In the genomic region with DNA sequence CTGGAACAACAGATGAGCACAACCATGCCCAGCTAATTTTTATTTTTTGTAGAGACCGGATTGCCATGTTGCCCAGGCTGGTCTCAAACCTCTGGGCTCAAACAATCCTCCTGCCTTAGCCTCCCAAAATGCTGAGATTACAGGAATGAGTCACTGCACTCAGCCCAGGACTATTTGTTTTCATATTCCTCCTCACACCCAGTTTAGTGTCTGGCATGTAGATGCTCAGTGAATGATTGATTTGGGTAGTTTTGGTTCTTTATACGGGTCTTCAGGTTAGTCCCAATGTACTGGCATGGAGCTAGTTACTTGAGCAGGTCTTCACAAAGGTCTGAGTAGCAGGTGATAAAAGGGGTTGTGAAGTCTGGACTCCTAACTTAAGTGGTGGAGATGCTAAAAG, we compare ENCODE assay signal across 22 cellular contexts. TPM values are rescaled to one million over a fixed set of nuclear protein-coding genes. Genes with fewer than 3 reads are reported as not detected.
DNase-seq lines count a peak whose midpoint lies in the region; ATAC-seq, FAIRE-seq and TF ChIP-seq lines count a peak whose summit lies in the region.
"Had no signal": no experiment of that assay in that cellular context is flagged by ENCODE, and none has a peak within 500 bp of the region (broad histone marks: within the 10 kb centered on the region; RNA-seq: fewer than 3 reads in every experiment).

No MANE protein-coding gene starts in this region.

- TF ChIP-seq CTCF in PC-3 (conservative IDR thresholded peaks at IDR 0.05; ENCODE audit: low read depth, low read length), result no peak
- TF ChIP-seq CTCF in K562 (IDR thresholded peaks at IDR 0.05 in 2 of 3, conservative IDR thresholded peaks at IDR 0.05 in 1 of 3; ENCODE audit: insufficient read depth in 2 of 3, low read depth in 1 of 3, low read length in 3 of 3), result no peak

- no peak for FAIRE-seq in K562 (lab: Jason Lieb, UNC)
- FAIRE-seq: GM12891, GM18507 had no signal

- H3K36me3 ChIP-seq in PC-3 (ENCODE audit: low read depth, low read length), result peaks cover 34% of the 10 kb centered on the region
- H3K36me3 ChIP-seq in K562 (ENCODE audit: control insufficient read depth, insufficient read depth, low read length), result peaks cover 58% of the 10 kb centered on the region

- peaks cover 17% of the 10 kb centered on the region for H3K36me3 Mint-ChIP-seq in activated naive CD4-positive, alpha-beta T cell treated with anti-CD3 and anti-CD28 coated beads for 36 hours (ENCODE audit: low read depth)
- peaks cover 35% of the 10 kb centered on the region for H3K36me3 Mint-ChIP-seq in activated naive CD4-positive, alpha-beta T cell treated with anti-CD3 and anti-CD28 coated beads, Interleukin-2, amount 10 ng/mL, durations not matched to agents 7 days and 5 days

- no peak for TF ChIP-seq POLR2A in K562 (conservative IDR thresholded peaks at IDR 0.05)

- no peak overlapping the region for H3K9ac ChIP-seq in PC-3 (ENCODE audit: low read length)
- no peak overlapping the region for H3K9ac ChIP-seq in K562 (ENCODE audit: insufficient read depth in 1 of 2, low read depth in 2 of 2, low read length in 2 of 2)
- H3K9ac ChIP-seq: GM23248 had no signal

- in situ Hi-C loops in K562 (cut with MboI), result no loop called here

- no peaks in the 10 kb centered on the region for H3K27me3 Mint-ChIP-seq in activated naive CD4-positive, alpha-beta T cell treated with anti-CD3 and anti-CD28 coated beads for 36 hours (ENCODE audit: low read depth)
- no peaks in the 10 kb centered on the region for H3K27me3 Mint-ChIP-seq in activated naive CD4-positive, alpha-beta T cell treated with anti-CD3 and anti-CD28 coated beads, Interleukin-2, amount 10 ng/mL, durations not matched to agents 7 days and 5 days

- H3K9me3 ChIP-seq in PC-3 (ENCODE audit: low read length), result no peaks in the 10 kb centered on the region
- H3K9me3 ChIP-seq in K562 (replicated peaks; ENCODE audit: control insufficient read depth, insufficient read depth, low read depth, low read length), result no peaks in the 10 kb centered on the region

- peaks cover 12% of the 10 kb centered on the region for H3K4me1 Mint-ChIP-seq in activated naive CD4-positive, alpha-beta T cell treated with anti-CD3 and anti-CD28 coated beads for 36 hours (ENCODE audit: low read depth)
- H3K4me1 Mint-ChIP-seq in activated naive CD4-positive, alpha-beta T cell treated with anti-CD3 and anti-CD28 coated beads, Interleukin-2, amount 10 ng/mL, durations not matched to agents 7 days and 5 days, result peaks cover 14% of the 10 kb centered on the region

- H3K4me1 ChIP-seq in PC-3 (ENCODE audit: insufficient read depth, low read length) (peaks cover 9% of the 10 kb centered on the region), K562 (replicated peaks in 1 of 2; ENCODE audit: control insufficient read depth in 2 of 2, insufficient read depth in 2 of 2, low read length in 2 of 2) (peaks cover 3 to 4% of the 10 kb centered on the region in 2 experiments; a peak in 4 of 5 replicates)

- H2AFZ ChIP-seq in PC-3 (ENCODE audit: low read length), result no peak overlapping the region
- no peak overlapping the region for H2AFZ ChIP-seq in K562 (ENCODE audit: low read depth, low read length)
- H2AFZ ChIP-seq: GM23248 had no signal

- H3K79me2 ChIP-seq in PC-3 (ENCODE audit: low read length) (peaks cover 11% of the 10 kb centered on the region), K562 (ENCODE audit: control insufficient read depth, insufficient read depth, low read length) (peaks cover 9% of the 10 kb centered on the region)

- DNase-seq in activated naive CD4-positive, alpha-beta T cell treated with anti-CD3 and anti-CD28 coated beads for 36 hours, result no peak
- no peak for DNase-seq in activated naive CD4-positive, alpha-beta T cell treated with anti-CD3 and anti-CD28 coated beads, Interleukin-2, amount 10 ng/mL, durations not matched to agents 7 days and 5 days
- no peak for DNase-seq in PC-3
- no peak for DNase-seq in K562 (ENCODE audit: extremely low read depth in 1 of 4, low spot score in 3 of 4)
- DNase-seq in activated gamma-delta T cell (lab: John Stamatoyannopoulos, UW), result no peak
- no peak for DNase-seq in HCEC 1CT
- DNase-seq: ACHN, AML-193, COR-L47, GF-D8, GM23248, KBM-7, NCI-H1436, NCI-H2029, NCI-H2171, NCI-H446, NCI-H69, RPMI8226 had no signal

- H3K9me3 Mint-ChIP-seq in activated naive CD4-positive, alpha-beta T cell treated with anti-CD3 and anti-CD28 coated beads for 36 hours, result no peaks in the 10 kb centered on the region
- no peaks in the 10 kb centered on the region for H3K9me3 Mint-ChIP-seq in activated naive CD4-positive, alpha-beta T cell treated with anti-CD3 and anti-CD28 coated beads, Interleukin-2, amount 10 ng/mL, durations not matched to agents 7 days and 5 days
- H3K9me3 Mint-ChIP-seq: CD14-positive monocyte had no signal

- intact Hi-C loops in activated naive CD4-positive, alpha-beta T cell treated with anti-CD3 and anti-CD28 coated beads for 36 hours (cut with micrococcal nuclease), result no loop called here
- intact Hi-C loops in PC-3 (cut with micrococcal nuclease), result no loop called here
- intact Hi-C loops in K562 (cut with micrococcal nuclease), result no loop called here

- peak overlapping the region; percentile 34 for H3K27ac Mint-ChIP-seq in activated naive CD4-positive, alpha-beta T cell treated with anti-CD3 and anti-CD28 coated beads for 36 hours
- no peak overlapping the region for H3K27ac Mint-ChIP-seq in activated naive CD4-positive, alpha-beta T cell treated with anti-CD3 and anti-CD28 coated beads, Interleukin-2, amount 10 ng/mL, durations not matched to agents 7 days and 5 days

- H3K4me3 ChIP-seq in PC-3 (ENCODE audit: low read length), result no peak overlapping the region
- no peak overlapping the region for H3K4me3 ChIP-seq in K562
- H3K4me3 ChIP-seq: GM23248 had no signal

- no peaks in the 10 kb centered on the region for H3K9me2 ChIP-seq in PC-3 (replicated peaks; ENCODE audit: low read length)

- ATAC-seq in PC-3 (0 out of 2 replicates have a peak, but pooled peaks have one; percentile 18), K562 (peak; percentile 9; the same call in 2 of the 3 replicates)
- ATAC-seq: HCT116 had no signal

- no peaks in the 10 kb centered on the region for H4K20me1 ChIP-seq in PC-3 (ENCODE audit: low read length)
- no peaks in the 10 kb centered on the region for H4K20me1 ChIP-seq in K562 (replicated peaks; ENCODE audit: control insufficient read depth, insufficient read depth, low read length)

- no peaks in the 10 kb centered on the region for H3K27me3 ChIP-seq in PC-3 (ENCODE audit: low read length)
- no peaks in the 10 kb centered on the region for H3K27me3 ChIP-seq in K562 (ENCODE audit: control insufficient read depth in 2 of 2, insufficient read depth in 2 of 2, low read length in 2 of 2)

- no peak for TF ChIP-seq EP300 in K562 (IDR thresholded peaks at IDR 0.05; ENCODE audit: low read length)

- H3K4me2 ChIP-seq in PC-3 (ENCODE audit: low read length) (no peak overlapping the region), K562 (ENCODE audit: insufficient read depth, low read length) (no peak overlapping the region)

- 81% methylated on average over 2 of the region's 2 CpGs for WGBS in K562 (ENCODE audit: insufficient coverage, low coverage, missing lambda C conversion rate)

- H3F3A ChIP-seq in PC-3 (ENCODE audit: low read length, unreplicated experiment), result no peaks in the 10 kb centered on the region

- CTCF ChIA-PET in activated naive CD4-positive, alpha-beta T cell treated with anti-CD3 and anti-CD28 coated beads for 36 hours (lab: Charles Lee), result interaction anchor here (1.1 to 2.1 kb wide), 2 partner anchors 42 to 67 kb away, joined by 3 to 7 read pairs; no protein-coding TSS in a partner anchor
- CTCF ChIA-PET in activated naive CD4-positive, alpha-beta T cell treated with anti-CD3 and anti-CD28 coated beads, Interleukin-2, amount 10 ng/mL, durations not matched to agents 7 days and 5 days (lab: Charles Lee), result no interaction called here
- CTCF ChIA-PET in PC-3 (lab: Charles Lee) (no interaction called here), K562 (lab: Yijun Ruan, JAX; ENCODE audit: low intra/inter-chr PET ratio) (no interaction called here)

- BruUV-seq in PC-3 (replicated peaks; lab: Mats Ljungman, UMichigan) (no TSS peak), K562 (replicated peaks; lab: Mats Ljungman, UMichigan) (no TSS peak)

- H3K4me3 Mint-ChIP-seq in activated naive CD4-positive, alpha-beta T cell treated with anti-CD3 and anti-CD28 coated beads for 36 hours, result no peak overlapping the region
- H3K4me3 Mint-ChIP-seq in activated naive CD4-positive, alpha-beta T cell treated with anti-CD3 and anti-CD28 coated beads, Interleukin-2, amount 10 ng/mL, durations not matched to agents 7 days and 5 days, result no peak overlapping the region
- H3K4me3 Mint-ChIP-seq: CD14-positive monocyte had no signal

- POLR2A ChIA-PET in PC-3 (lab: Charles Lee; ENCODE audit: unreplicated experiment) (no interaction called here), K562 (lab: Yijun Ruan, JAX) (interaction anchor here (1.8 to 2.0 kb wide), 2 partner anchors 13 to 15 kb away, joined by 5 to 9 read pairs; no protein-coding TSS in a partner anchor)

- H3K9me1 ChIP-seq in K562 (ENCODE audit: control insufficient read depth, insufficient read depth, low read length), result no peaks in the 10 kb centered on the region

- H3K27ac ChIP-seq in PC-3 (ENCODE audit: low read length) (no peak overlapping the region), K562 (ENCODE audit: extremely low read depth, low read depth, low read length) (no peak overlapping the region)
- H3K27ac ChIP-seq: GM23248 had no signal

- no peak for TF ChIP-seq RAD21 in K562 (CRISPR knock-in tag; conservative IDR thresholded peaks at IDR 0.05 in 1 of 2, IDR thresholded peaks at IDR 0.05 in 1 of 2)

RNA-seq across cellular contexts. Expression of a gene that starts 6.2 kb away (rescaled TPM):
- 10 to 100 TPM; 24.4 to 25.2 TPM for total RNA-seq in activated naive CD4-positive, alpha-beta T cell treated with anti-CD3 and anti-CD28 coated beads for 36 hours
- total RNA-seq in PC-3 (2014; rRNA removed) (35.8 and 43.9 TPM in 2 replicates), K562 (2014; rRNA removed) (63.6 and 66.0 TPM in 2 replicates), K562 (2014; rRNA removed; fragmentation: Illumina TruSeq; extraction: Trizol) (43.3 and 45.4 TPM in 2 replicates), K562 (2015; rRNA removed; fragmentation: Illumina TruSeq; extraction: Trizol) (45.3 and 46.8 TPM in 2 replicates), K562 (2021) (57.0 and 66.6 TPM in 2 replicates)
- total RNA-seq in K562 (2011; cell fraction: chromatin; rRNA removed; ENCODE audit: low replicate concordance), result 108 and 141 TPM in 2 replicates
- total RNA-seq in K562 (2011; cell fraction: nucleolus; rRNA removed), result 58.2 and 64.9 TPM in 2 replicates
- total RNA-seq in K562 (2011; cell fraction: nucleoplasm; rRNA removed), result 81.0 and 82.5 TPM in 2 replicates
- polyA plus RNA-seq in K562 (2011; rRNA removed) (53.1 and 64.8 TPM in 2 replicates), K562 (2014; fragmentation: Illumina TruSeq; extraction: Trizol) (68.0 and 80.3 TPM in 2 replicates), K562 (2014; fragmentation: Nextera tagmentation; extraction: Ambion mirVana) (10 to 100 TPM; 29.7 to 48.6 TPM), K562 (2014; rRNA removed) (58.9 and 60.8 TPM in 2 replicates)
- polyA plus RNA-seq in K562 (2011; cell fraction: cytosol; rRNA removed), result 57.9 and 64.5 TPM in 2 replicates
- 175 and 198 TPM in 2 replicates for polyA plus RNA-seq in K562 (2011; cell fraction: nucleus; rRNA removed)
- 64.3 and 82.9 TPM in 2 replicates for polyA plus RNA-seq in K562 (2012)
- polyA minus RNA-seq in K562 (2011; rRNA and poly(A)+ RNA removed), result 68.8 and 94.7 TPM in 2 replicates
- 19.7 and 35.4 TPM in 2 replicates for polyA minus RNA-seq in K562 (2011; cell fraction: cytosol; rRNA and poly(A)+ RNA removed)
- polyA minus RNA-seq in K562 (2011; cell fraction: nucleus; rRNA and poly(A)+ RNA removed), result 24.2 and 39.8 TPM in 2 replicates

RNA-seq across cellular contexts. Expression of a gene that starts 6.5 kb away (rescaled TPM):
- total RNA-seq in activated naive CD4-positive, alpha-beta T cell treated with anti-CD3 and anti-CD28 coated beads for 36 hours, result 10 to 100 TPM; 68.5 to 75.5 TPM
- total RNA-seq in PC-3 (2014; rRNA removed) (99.6 and 110 TPM in 2 replicates), K562 (2014; rRNA removed) (61.7 and 80.4 TPM in 2 replicates), K562 (2014; rRNA removed; fragmentation: Illumina TruSeq; extraction: Trizol) (44.1 and 45.3 TPM in 2 replicates), K562 (2015; rRNA removed; fragmentation: Illumina TruSeq; extraction: Trizol) (53.2 and 54.6 TPM in 2 replicates), K562 (2021) (72.5 and 75.7 TPM in 2 replicates)
- total RNA-seq in K562 (2011; cell fraction: chromatin; rRNA removed; ENCODE audit: low replicate concordance), result 127 and 249 TPM in 2 replicates
- 127 and 149 TPM in 2 replicates for total RNA-seq in K562 (2011; cell fraction: nucleolus; rRNA removed)
- total RNA-seq in K562 (2011; cell fraction: nucleoplasm; rRNA removed), result 132 and 134 TPM in 2 replicates
- polyA plus RNA-seq in K562 (2011; rRNA removed) (45.8 and 57.3 TPM in 2 replicates), K562 (2014; fragmentation: Illumina TruSeq; extraction: Trizol) (44.2 and 57.6 TPM in 2 replicates), K562 (2014; fragmentation: Nextera tagmentation; extraction: Ambion mirVana) (1 to 10 TPM; 3.0 to 7.5 TPM), K562 (2014; rRNA removed) (58.7 and 60.2 TPM in 2 replicates)
- polyA plus RNA-seq in K562 (2011; cell fraction: cytosol; rRNA removed), result 65.9 and 86.7 TPM in 2 replicates
- 129 and 142 TPM in 2 replicates for polyA plus RNA-seq in K562 (2011; cell fraction: nucleus; rRNA removed)
- 64.3 and 80.0 TPM in 2 replicates for polyA plus RNA-seq in K562 (2012)
- polyA minus RNA-seq in K562 (2011; rRNA and poly(A)+ RNA removed), result 62.0 and 62.2 TPM in 2 replicates
- 33.1 and 37.9 TPM in 2 replicates for polyA minus RNA-seq in K562 (2011; cell fraction: cytosol; rRNA and poly(A)+ RNA removed)
- polyA minus RNA-seq in K562 (2011; cell fraction: nucleus; rRNA and poly(A)+ RNA removed), result 67.2 and 89.5 TPM in 2 replicates

RNA-seq across cellular contexts. Expression of a gene that starts 7.4 kb away (rescaled TPM):
- total RNA-seq in activated naive CD4-positive, alpha-beta T cell treated with anti-CD3 and anti-CD28 coated beads for 36 hours, result 10 to 100 TPM; 62.9 to 72.3 TPM
- 82.2 and 98.1 TPM in 2 replicates for total RNA-seq in PC-3 (2014; rRNA removed)
- total RNA-seq in K562 (2011; cell fraction: chromatin; rRNA removed; ENCODE audit: low replicate concordance), result 217 and 308 TPM in 2 replicates
- total RNA-seq in K562 (2011; cell fraction: nucleolus; rRNA removed), result 145 and 163 TPM in 2 replicates
- 162 and 165 TPM in 2 replicates for total RNA-seq in K562 (2011; cell fraction: nucleoplasm; rRNA removed)
- 38.6 and 64.7 TPM in 2 replicates for total RNA-seq in K562 (2014; rRNA removed)
- 49.2 and 51.3 TPM in 2 replicates for total RNA-seq in K562 (2014; rRNA removed; fragmentation: Illumina TruSeq; extraction: Trizol)
- total RNA-seq in K562 (2015; rRNA removed; fragmentation: Illumina TruSeq; extraction: Trizol), result 53.0 and 57.9 TPM in 2 replicates
- 70.0 and 85.2 TPM in 2 replicates for total RNA-seq in K562 (2021)
- polyA plus RNA-seq in K562 (2011; rRNA removed), result 96.6 and 116 TPM in 2 replicates
- 91.3 and 92.7 TPM in 2 replicates for polyA plus RNA-seq in K562 (2011; cell fraction: cytosol; rRNA removed)
- polyA plus RNA-seq in K562 (2011; cell fraction: nucleus; rRNA removed), result 240 and 356 TPM in 2 replicates
- polyA plus RNA-seq in K562 (2012), result 61.2 and 64.8 TPM in 2 replicates
- 84.4 and 96.8 TPM in 2 replicates for polyA plus RNA-seq in K562 (2014; fragmentation: Illumina TruSeq; extraction: Trizol)
- polyA plus RNA-seq in K562 (2014; fragmentation: Nextera tagmentation; extraction: Ambion mirVana), result 10 to 100 TPM; 35.5 to 40.2 TPM
- polyA plus RNA-seq in K562 (2014; rRNA removed), result 62.4 and 65.8 TPM in 2 replicates
- polyA minus RNA-seq in K562 (2011; rRNA and poly(A)+ RNA removed), result 62.6 and 74.7 TPM in 2 replicates
- 33.3 and 43.0 TPM in 2 replicates for polyA minus RNA-seq in K562 (2011; cell fraction: cytosol; rRNA and poly(A)+ RNA removed)
- polyA minus RNA-seq in K562 (2011; cell fraction: nucleus; rRNA and poly(A)+ RNA removed), result 40.9 and 68.3 TPM in 2 replicates

RNA-seq across cellular contexts. Expression of a gene that starts 16.6 kb away (rescaled TPM):
- 1 to 10 TPM; 4.9 to 5.2 TPM for total RNA-seq in activated naive CD4-positive, alpha-beta T cell treated with anti-CD3 and anti-CD28 coated beads for 36 hours
- total RNA-seq in PC-3 (2014; rRNA removed) (7.4 and 9.7 TPM in 2 replicates), K562 (2014; rRNA removed) (6.7 and 8.0 TPM in 2 replicates), K562 (2014; rRNA removed; fragmentation: Illumina TruSeq; extraction: Trizol) (1.9 and 2.5 TPM in 2 replicates), K562 (2015; rRNA removed; fragmentation: Illumina TruSeq; extraction: Trizol) (7.1 TPM in 2 replicates), K562 (2021) (8.5 and 9.9 TPM in 2 replicates)
- 4.9 and 15.7 TPM in 2 replicates for total RNA-seq in K562 (2011; cell fraction: chromatin; rRNA removed; ENCODE audit: low replicate concordance)
- 17.0 and 17.3 TPM in 2 replicates for total RNA-seq in K562 (2011; cell fraction: nucleolus; rRNA removed)
- total RNA-seq in K562 (2011; cell fraction: nucleoplasm; rRNA removed), result 7.1 and 8.9 TPM in 2 replicates
- polyA plus RNA-seq in K562 (2011; rRNA removed) (4.4 and 6.6 TPM in 2 replicates), K562 (2014; fragmentation: Illumina TruSeq; extraction: Trizol) (4.1 and 7.4 TPM in 2 replicates), K562 (2014; fragmentation: Nextera tagmentation; extraction: Ambion mirVana) (under 1 TPM; 0.04 to 0.15 TPM), K562 (2014; rRNA removed) (9.7 and 13.6 TPM in 2 replicates)
- 10.0 and 15.4 TPM in 2 replicates for polyA plus RNA-seq in K562 (2011; cell fraction: cytosol; rRNA removed)
- 19.1 and 33.8 TPM in 2 replicates for polyA plus RNA-seq in K562 (2011; cell fraction: nucleus; rRNA removed)
- 7.6 and 12.8 TPM in 2 replicates for polyA plus RNA-seq in K562 (2012)
- polyA minus RNA-seq in K562 (2011; rRNA and poly(A)+ RNA removed), result 1.9 and 2.3 TPM in 2 replicates
- polyA minus RNA-seq in K562 (2011; cell fraction: cytosol; rRNA and poly(A)+ RNA removed), result 2.7 and 4.6 TPM in 2 replicates
- polyA minus RNA-seq in K562 (2011; cell fraction: nucleus; rRNA and poly(A)+ RNA removed), result 9.6 and 10.2 TPM in 2 replicates

RNA-seq across cellular contexts. Expression of a gene that starts 41.0 kb away (rescaled TPM):
- total RNA-seq in activated naive CD4-positive, alpha-beta T cell treated with anti-CD3 and anti-CD28 coated beads for 36 hours, result 10 to 100 TPM; 80.2 to 82.3 TPM
- 41.8 and 59.2 TPM in 2 replicates for total RNA-seq in PC-3 (2014; rRNA removed)
- 288 and 498 TPM in 2 replicates for total RNA-seq in K562 (2011; cell fraction: chromatin; rRNA removed; ENCODE audit: low replicate concordance)
- total RNA-seq in K562 (2011; cell fraction: nucleolus; rRNA removed), result 229 and 251 TPM in 2 replicates
- 296 and 427 TPM in 2 replicates for total RNA-seq in K562 (2011; cell fraction: nucleoplasm; rRNA removed)
- 54.7 and 74.5 TPM in 2 replicates for total RNA-seq in K562 (2014; rRNA removed)
- total RNA-seq in K562 (2014; rRNA removed; fragmentation: Illumina TruSeq; extraction: Trizol), result 60.4 and 69.2 TPM in 2 replicates
- 70.2 and 70.9 TPM in 2 replicates for total RNA-seq in K562 (2015; rRNA removed; fragmentation: Illumina TruSeq; extraction: Trizol)
- total RNA-seq in K562 (2021), result 66.8 and 71.2 TPM in 2 replicates
- polyA plus RNA-seq in K562 (2011; rRNA removed), result 140 and 144 TPM in 2 replicates
- 190 and 249 TPM in 2 replicates for polyA plus RNA-seq in K562 (2011; cell fraction: cytosol; rRNA removed)
- 280 and 330 TPM in 2 replicates for polyA plus RNA-seq in K562 (2011; cell fraction: nucleus; rRNA removed)
- 99.4 and 107 TPM in 2 replicates for polyA plus RNA-seq in K562 (2012)
- polyA plus RNA-seq in K562 (2014; fragmentation: Illumina TruSeq; extraction: Trizol), result 107 and 134 TPM in 2 replicates
- 10 to 100 TPM; 69.8 to 81.8 TPM for polyA plus RNA-seq in K562 (2014; fragmentation: Nextera tagmentation; extraction: Ambion mirVana)
- 65.3 and 67.2 TPM in 2 replicates for polyA plus RNA-seq in K562 (2014; rRNA removed)
- 141 and 162 TPM in 2 replicates for polyA minus RNA-seq in K562 (2011; rRNA and poly(A)+ RNA removed)
- 56.1 and 78.0 TPM in 2 replicates for polyA minus RNA-seq in K562 (2011; cell fraction: cytosol; rRNA and poly(A)+ RNA removed)
- 58.2 and 79.0 TPM in 2 replicates for polyA minus RNA-seq in K562 (2011; cell fraction: nucleus; rRNA and poly(A)+ RNA removed)
